Comparison of ENCODE assay signal across 8 cellular contexts in the genomic region with DNA sequence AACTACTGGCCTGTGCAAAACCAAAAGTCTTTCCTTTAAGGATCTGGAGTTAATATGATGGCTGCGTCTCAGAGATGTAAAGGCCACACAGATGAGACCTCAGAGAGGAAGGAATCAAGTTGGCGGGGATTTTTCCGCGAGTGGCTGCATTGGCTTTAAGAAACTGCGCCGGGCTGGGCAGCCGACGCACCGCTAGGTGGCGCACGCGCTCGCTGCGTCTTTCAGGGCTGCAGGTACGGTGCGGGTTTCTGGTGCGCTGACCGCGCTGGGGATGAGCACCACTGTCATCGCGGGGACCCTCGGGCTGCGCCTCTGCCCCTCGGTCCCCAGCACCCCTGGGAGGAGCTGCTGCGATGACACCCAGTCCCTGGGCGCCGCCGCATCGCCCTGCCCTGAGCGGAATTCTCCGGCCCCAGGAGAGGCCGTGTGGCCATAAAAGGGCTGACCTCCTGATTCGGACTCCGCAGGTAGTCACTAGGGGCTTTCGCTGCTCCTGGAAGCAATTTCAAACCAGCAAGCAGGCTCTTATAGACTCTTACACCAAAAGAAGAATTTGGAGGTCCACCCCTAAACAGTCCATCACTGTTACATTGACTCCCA.
DNase-seq lines count a peak whose midpoint lies in the region; ATAC-seq and TF ChIP-seq lines count a peak whose summit lies in the region.

No MANE protein-coding gene starts in this region.

- H3K36me3 ChIP-seq in lower lobe of right lung, result no peaks in the 10 kb centered on the region

- TF ChIP-seq CTCF in dorsolateral prefrontal cortex (IDR thresholded peaks at IDR 0.05 in 54 of 56, conservative IDR thresholded peaks at IDR 0.05 in 2 of 56; ENCODE audit: low read depth in 1 of 56, partially characterized antibody in 56 of 56) (peak; percentile 74 to 96 (median 91)), lower lobe of right lung (IDR thresholded peaks at IDR 0.05) (peak; percentile 97)

- intact Hi-C loops in dorsolateral prefrontal cortex (cut with DNase I), result loop anchor here in 1 of 2 donors (10.0 kb wide), 1 partner anchor 451 kb away; no protein-coding TSS in a partner anchor
- intact Hi-C loops in lower lobe of right lung (cut with DNase I), result no loop called here

- H3K4me3 ChIP-seq in dorsolateral prefrontal cortex, result peak overlapping the region in 56 of 59 donors; percentile 11 to 64 (median 48)
- peak overlapping the region; percentile 5 for H3K4me3 ChIP-seq in lower lobe of right lung

- peak overlapping the region in 3 of 59 donors; percentile 19 to 67 (median 60) for H3K27ac ChIP-seq in dorsolateral prefrontal cortex
- H3K27ac ChIP-seq in lower lobe of right lung, result no peak overlapping the region

- peaks cover 0 to 19% (median 0%) of the 10 kb centered on the region in 45 donors for H3K27me3 ChIP-seq in dorsolateral prefrontal cortex
- peaks cover 7% of the 10 kb centered on the region for H3K27me3 ChIP-seq in lower lobe of right lung (ENCODE audit: low read depth)

- H3K4me1 ChIP-seq in lower lobe of right lung, result peaks cover 18% of the 10 kb centered on the region

- no peaks in the 10 kb centered on the region for H3K9me3 ChIP-seq in lower lobe of right lung

- peak; percentile 44 for ATAC-seq in GM18498 (IDR thresholded peaks at IDR 0.05; ENCODE audit: unreplicated experiment)
- ATAC-seq in lower lobe of right lung, result peak; percentile 68 to 77
- ATAC-seq in HG03571 (IDR thresholded peaks at IDR 0.05; ENCODE audit: unreplicated experiment), result no peak
- no peak for ATAC-seq in HG02870 (IDR thresholded peaks at IDR 0.05; ENCODE audit: unreplicated experiment)

- DNase-seq in NCI-H1930 (lab: John Stamatoyannopoulos, UW) (peak; percentile 22 to 70), dorsolateral prefrontal cortex (peak; percentile 63 to 81 (median 76)), lower lobe of right lung (peak; percentile 78)
- DNase-seq in activated CD4-positive, alpha-beta T cell treated with anti-CD3 and anti-CD28 coated beads, Interleukin-2, amount 50 U/mL, for 1 hour, result peak; percentile 52
- DNase-seq in stimulated activated CD8-positive, alpha-beta memory T cell treated with anti-CD3 and anti-CD28 coated beads, Interleukin-15, amount 100 ng/mL, for 1 hour (ENCODE audit: low read depth), result peak; percentile 22

Comparison
In these comparisons a context has a peak if more than half of its experiments do, and no peak if none do; other contexts are left out.
1. ATAC-seq: peak in GM18498 (single experiment) and lower lobe of right lung (2 of 2); none in HG03571 (single experiment) and HG02870 (single experiment).
2. DNase-seq: peak in every context shown above with its lines; median percentile 78 in lower lobe of right lung; 76 in dorsolateral prefrontal cortex; 52 in activated CD4-positive, alpha-beta T cell treated with anti-CD3 and anti-CD28 coated beads, Interleukin-2, amount 50 U/mL, for 1 hour; 46 in NCI-H1930; 22 in stimulated activated CD8-positive, alpha-beta memory T cell treated with anti-CD3 and anti-CD28 coated beads, Interleukin-15, amount 100 ng/mL, for 1 hour.